21 cellular contexts compared by ENCODE assay signal in genomic region chr1:86194491-86195034, GRCh38. TPM values are rescaled to one million over a fixed set of nuclear protein-coding genes. Genes with fewer than 3 reads are reported as not detected.
"Had no signal": no experiment of that assay in that cellular context is flagged by ENCODE, and none has a peak within 500 bp of the region (broad histone marks: within the 10 kb centered on the region; RNA-seq: fewer than 3 reads in every experiment).

No MANE protein-coding gene starts in this region.

- H3K36me3 Mint-ChIP-seq: activated naive CD8-positive, alpha-beta T cell treated with anti-CD3 and anti-CD28 coated beads for 36 hours; stimulated activated naive B cell treated with anti-CD40 and anti-IgM and Interleukin-4, amounts not matched to agents 10 μg/mL and 1 μg/mL and 100 μg/mL, for 72 hours had no signal

- H3K27me3 Mint-ChIP-seq: central memory CD8-positive, alpha-beta T cell; dendritic cell treated with granulocyte-macrophage colony-stimulating factor and Interleukin-4, amounts not matched to agents 40 ng/mL and 50 ng/mL, for 4 days; stimulated activated naive B cell treated with anti-CD40 and anti-IgM and Interleukin-4, amounts not matched to agents 10 μg/mL and 1 μg/mL and 100 μg/mL, for 72 hours had no signal

- H3K4me1 Mint-ChIP-seq: activated naive CD8-positive, alpha-beta T cell treated with anti-CD3 and anti-CD28 coated beads for 36 hours; central memory CD8-positive, alpha-beta T cell; stimulated activated naive B cell treated with anti-CD40 and anti-IgM and Interleukin-4, amounts not matched to agents 10 μg/mL and 1 μg/mL and 100 μg/mL, for 72 hours had no signal

- H3K9me3 Mint-ChIP-seq: activated naive CD8-positive, alpha-beta T cell treated with anti-CD3 and anti-CD28 coated beads for 36 hours; central memory CD8-positive, alpha-beta T cell; dendritic cell treated with granulocyte-macrophage colony-stimulating factor and Interleukin-4, amounts not matched to agents 40 ng/mL and 50 ng/mL, for 4 days; T-helper 2 cell treated with Interferon-gamma antibody and Interleukin-4, amounts not matched to agents 5 μg/mL and 100 μg/mL, for 36 hours had no signal

- H3K4me1 ChIP-seq: left ventricle myocardium inferior, parathyroid adenoma, spleen had no signal

- DNase-seq: activated CD4-positive, alpha-beta T cell treated with anti-CD3 and anti-CD28 coated beads, Interleukin-2, amount 50 U/mL, for 48 hours; activated CD4-positive, CD25-positive, alpha-beta regulatory T cell treated with anti-CD3 and anti-CD28 coated beads, Interleukin-2, amount 50 U/mL, for 72 hours; activated gamma-delta T cell treated with Interleukin-2 at 50 U/mL for 16 hours; activated naive CD8-positive, alpha-beta T cell treated with anti-CD3 and anti-CD28 coated beads for 36 hours; activated T-cell treated with anti-CD3 and anti-CD28 coated beads, Interleukin-2, amount 50 U/mL, for 72 hours; aorta; foreskin fibroblast; heart right ventricle; islet precursor cell; left ventricle myocardium inferior; right cardiac atrium; spleen; stimulated activated CD4-positive, alpha-beta T cell treated with anti-CD3 and anti-CD28 coated beads, Interleukin-1b, Interleukin-23, amount 100 ng/mL, for 48 hours; stimulated activated naive B cell treated with anti-CD40 and anti-IgM and Interleukin-4, amounts not matched to agents 10 μg/mL and 1 μg/mL and 100 μg/mL, for 72 hours; substantia nigra; trophoblast cell had no signal

- H3K36me3 ChIP-seq: heart right ventricle, left ventricle myocardium inferior, SJCRH30, spleen had no signal

- H3K27ac ChIP-seq: heart right ventricle, left ventricle myocardium inferior, parathyroid adenoma, SJCRH30, spleen had no signal

- H3K27me3 ChIP-seq: heart right ventricle, SJCRH30, spleen had no signal

- H3K27ac Mint-ChIP-seq: activated naive CD8-positive, alpha-beta T cell treated with anti-CD3 and anti-CD28 coated beads for 36 hours; activated T-cell treated with anti-CD3 and anti-CD28 coated beads, Interleukin-2, amount 50 U/mL, for 72 hours; dendritic cell treated with granulocyte-macrophage colony-stimulating factor and Interleukin-4, amounts not matched to agents 40 ng/mL and 50 ng/mL, for 4 days; stimulated activated naive B cell treated with anti-CD40 and anti-IgM and Interleukin-4, amounts not matched to agents 10 μg/mL and 1 μg/mL and 100 μg/mL, for 72 hours; T-helper 2 cell treated with Interferon-gamma antibody and Interleukin-4, amounts not matched to agents 5 μg/mL and 100 μg/mL, for 36 hours had no signal

- H3K9ac ChIP-seq: parathyroid adenoma had no signal

- H3K79me2 ChIP-seq: parathyroid adenoma had no signal

- H3K9me3 ChIP-seq: left ventricle myocardium inferior, SJCRH30, spleen had no signal

- H2AFZ ChIP-seq: parathyroid adenoma had no signal

- H3K4me3 ChIP-seq: heart right ventricle, left ventricle myocardium inferior, SJCRH30, spleen had no signal

- H3K4me3 Mint-ChIP-seq: activated naive CD8-positive, alpha-beta T cell treated with anti-CD3 and anti-CD28 coated beads for 36 hours; activated T-cell treated with anti-CD3 and anti-CD28 coated beads, Interleukin-2, amount 50 U/mL, for 72 hours; central memory CD8-positive, alpha-beta T cell; dendritic cell treated with granulocyte-macrophage colony-stimulating factor and Interleukin-4, amounts not matched to agents 40 ng/mL and 50 ng/mL, for 4 days; stimulated activated naive B cell treated with anti-CD40 and anti-IgM and Interleukin-4, amounts not matched to agents 10 μg/mL and 1 μg/mL and 100 μg/mL, for 72 hours; T-helper 2 cell treated with Interferon-gamma antibody and Interleukin-4, amounts not matched to agents 5 μg/mL and 100 μg/mL, for 36 hours had no signal

RNA-seq across cellular contexts. Expression of gene COL24A1, which starts 38.0 kb away (rescaled TPM):
- total RNA-seq: activated naive CD8-positive, alpha-beta T cell treated with anti-CD3 and anti-CD28 coated beads for 36 hours had no signal
